15 cellular contexts compared by ENCODE assay signal in the genomic region with DNA sequence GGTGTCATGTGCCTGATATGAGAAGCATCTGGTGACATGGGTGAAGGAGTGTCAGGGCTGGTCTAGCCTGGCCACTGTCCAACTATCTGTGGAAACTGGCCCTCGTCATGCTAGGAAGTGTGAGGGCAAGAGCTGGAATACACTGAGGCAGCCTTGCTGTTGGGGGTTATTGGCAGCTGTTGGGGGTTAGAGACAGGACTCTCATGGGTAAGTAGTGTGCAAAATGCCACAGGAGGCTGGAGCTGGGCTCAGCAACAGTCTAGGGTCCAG.
DNase-seq lines count a peak whose midpoint lies in the region; ATAC-seq, FAIRE-seq and TF ChIP-seq lines count a peak whose summit lies in the region.
"Had no signal": no experiment of that assay in that cellular context is flagged by ENCODE, and none has a peak within 500 bp of the region (broad histone marks: within the 10 kb centered on the region; RNA-seq: fewer than 3 reads in every experiment).

No MANE protein-coding gene starts in this region.

- H3K9me1 ChIP-seq in endothelial cell of umbilical vein (replicated peaks; ENCODE audit: control insufficient read depth, extremely low read depth, insufficient read depth, low read length), result no peaks in the 10 kb centered on the region

- intact Hi-C loops in Right ventricle myocardium superior (cut with DNase I), result loop anchor here (10.0 kb wide), 1 partner anchor 410 kb away; no protein-coding TSS in a partner anchor
- intact Hi-C loops in cardiac septum (cut with DNase I), result loop anchor here (5.0 kb wide), 2 partner anchors 97 to 112 kb away; no protein-coding TSS in a partner anchor
- intact Hi-C loops in PC-3 (cut with micrococcal nuclease), result loop anchor here (2.0 kb wide), 3 partner anchors 62 to 190 kb away; no protein-coding TSS in a partner anchor
- intact Hi-C loops in endothelial cell of umbilical vein (cut with micrococcal nuclease), result loop anchor here (2.0 kb wide), 1 partner anchor 166 kb away; no protein-coding TSS in a partner anchor

- 68% methylated on average over 1 of the region's 1 CpG for WGBS in smooth muscle cell (ENCODE audit: low lambda C conversion rate)

- H3K36me3 ChIP-seq in PC-3 (ENCODE audit: low read depth, low read length), result no peaks in the 10 kb centered on the region
- no peaks in the 10 kb centered on the region for H3K36me3 ChIP-seq in endothelial cell of umbilical vein (ENCODE audit: control insufficient read depth in 2 of 2, extremely low read depth in 1 of 2, insufficient read depth in 2 of 2, low read length in 2 of 2)
- H3K36me3 ChIP-seq in smooth muscle cell (ENCODE audit: low read depth), result no peaks in the 10 kb centered on the region

- H4K20me1 ChIP-seq in PC-3 (ENCODE audit: low read length), result no peaks in the 10 kb centered on the region
- H4K20me1 ChIP-seq in endothelial cell of umbilical vein (replicated peaks; ENCODE audit: control insufficient read depth, extremely low read depth, insufficient read depth, low read length), result no peaks in the 10 kb centered on the region
- H4K20me1 ChIP-seq in smooth muscle cell (ENCODE audit: low read depth), result no peaks in the 10 kb centered on the region

- H3K4me2 ChIP-seq in PC-3 (ENCODE audit: low read length) (peak overlapping the region; percentile 58), endothelial cell of umbilical vein (ENCODE audit: insufficient read depth, low read length) (peak overlapping the region; percentile 16), smooth muscle cell (peak overlapping the region; percentile 74)
- H3K4me2 ChIP-seq: KMS-11 had no signal

- DNase-seq in Right ventricle myocardium superior (no peak), cardiac septum (ENCODE audit: low spot score) (no peak), PC-3 (no peak), endothelial cell of umbilical vein (ENCODE audit: low read depth, low spot score) (no peak), smooth muscle cell (lab: John Stamatoyannopoulos, UW; ENCODE audit: unreplicated experiment) (no peak), frontal cortex (ENCODE audit: low spot score in 2 of 2) (no peak), NCI-H82 treated with DMSO at 0.1 percent for 48 hours (lab: John Stamatoyannopoulos, UW; ENCODE audit: unreplicated experiment) (no peak)
- DNase-seq in activated CD4-positive, CD25-positive, alpha-beta regulatory T cell treated with anti-CD3 and anti-CD28 coated beads, Interleukin-2, amount 50 U/mL, for 72 hours, result no peak
- DNase-seq: activated CD8-positive, alpha-beta T cell treated with anti-CD3 and anti-CD28 coated beads for 36 hours; activated naive CD8-positive, alpha-beta T cell treated with anti-CD3 and anti-CD28 coated beads, Interleukin-2, amount 50 U/mL, for 24 hours; cerebellar nuclear complex had no signal

- POLR2A ChIA-PET in PC-3 (lab: Charles Lee; ENCODE audit: unreplicated experiment), result no interaction called here
- POLR2A ChIA-PET in endothelial cell of umbilical vein (lab: Charles Lee), result interaction anchor here (1.2 to 1.3 kb wide), 2 partner anchors 66 to 98 kb away, joined by 3 to 9 read pairs; no protein-coding TSS in a partner anchor

- H3F3A ChIP-seq in PC-3 (ENCODE audit: low read length, unreplicated experiment), result no peaks in the 10 kb centered on the region
- no peaks in the 10 kb centered on the region for H3F3A ChIP-seq in smooth muscle cell (ENCODE audit: low read depth)

- H3K27me3 ChIP-seq in PC-3 (ENCODE audit: low read length), result no peaks in the 10 kb centered on the region
- no peaks in the 10 kb centered on the region for H3K27me3 ChIP-seq in endothelial cell of umbilical vein (ENCODE audit: control insufficient read depth in 2 of 2, insufficient read depth in 2 of 2, low read length in 2 of 2)
- no peaks in the 10 kb centered on the region for H3K27me3 ChIP-seq in smooth muscle cell (ENCODE audit: low read depth)

- no TSS peak for BruUV-seq in PC-3 (replicated peaks; lab: Mats Ljungman, UMichigan)
- no TSS peak for BruUV-seq in endothelial cell of umbilical vein (replicated peaks; lab: Mats Ljungman, UMichigan)

- peaks cover 7% of the 10 kb centered on the region for H3K4me1 ChIP-seq in PC-3 (ENCODE audit: insufficient read depth, low read length)
- peaks cover 17% of the 10 kb centered on the region for H3K4me1 ChIP-seq in endothelial cell of umbilical vein (ENCODE audit: control insufficient read depth, extremely low read depth, insufficient read depth, low read length)
- no peaks in the 10 kb centered on the region for H3K4me1 ChIP-seq in smooth muscle cell (ENCODE audit: low read depth)

- H3K9me3 ChIP-seq in PC-3 (ENCODE audit: low read length) (no peaks in the 10 kb centered on the region), endothelial cell of umbilical vein (replicated peaks; ENCODE audit: control insufficient read depth, insufficient read depth, low read length) (no peaks in the 10 kb centered on the region), smooth muscle cell (replicated peaks; ENCODE audit: low read depth) (no peaks in the 10 kb centered on the region)

- H3K27ac ChIP-seq in PC-3 (ENCODE audit: low read length), result peak overlapping the region; percentile 12; the same call in 1 of the 2 replicates
- H3K27ac ChIP-seq in endothelial cell of umbilical vein (ENCODE audit: insufficient read depth, low read depth, low read length), result peak overlapping the region; percentile 55
- H3K27ac ChIP-seq in smooth muscle cell (ENCODE audit: low read depth), result peak overlapping the region; percentile 51
- H3K27ac ChIP-seq: KMS-11, VCaP had no signal

- TF ChIP-seq CTCF in PC-3 (conservative IDR thresholded peaks at IDR 0.05; ENCODE audit: low read depth, low read length), result no peak
- TF ChIP-seq CTCF in endothelial cell of umbilical vein (IDR thresholded peaks at IDR 0.05; ENCODE audit: extremely low read depth in 1 of 2, insufficient read depth in 1 of 2, low read depth in 1 of 2, low read length in 2 of 2), result no peak
- TF ChIP-seq CTCF in smooth muscle cell (IDR thresholded peaks at IDR 0.05; ENCODE audit: borderline replicate concordance, insufficient read depth, poor library complexity, severe bottlenecking), result no peak

- CTCF ChIA-PET in PC-3 (lab: Charles Lee), result no interaction called here
- CTCF ChIA-PET in endothelial cell of umbilical vein (lab: Charles Lee), result interaction anchor here (1.0 to 4.9 kb wide), 36 partner anchors 10 to 408 kb away, joined by 3 to 60 read pairs (median 6); partner anchors contain the start of gene JADE1

- H2AFZ ChIP-seq in PC-3 (ENCODE audit: low read length), result no peak overlapping the region
- no peak overlapping the region for H2AFZ ChIP-seq in endothelial cell of umbilical vein (ENCODE audit: low read depth, low read length)
- H2AFZ ChIP-seq in smooth muscle cell (ENCODE audit: low read depth), result no peak overlapping the region

- no peak for TF ChIP-seq POLR2A in endothelial cell of umbilical vein (IDR thresholded peaks at IDR 0.05; ENCODE audit: low read depth, low read length)

- H3K9ac ChIP-seq in PC-3 (ENCODE audit: low read length) (no peak overlapping the region), endothelial cell of umbilical vein (replicated peaks; ENCODE audit: extremely low read depth, insufficient read depth, low read length) (no peak overlapping the region), smooth muscle cell (ENCODE audit: low read depth) (no peak overlapping the region)
- H3K9ac ChIP-seq: KMS-11 had no signal

- ATAC-seq in Right ventricle myocardium superior (ENCODE audit: poor library complexity) (peak; percentile 18), PC-3 (no peak)

- H3K79me2 ChIP-seq in PC-3 (ENCODE audit: low read length), result no peaks in the 10 kb centered on the region
- no peaks in the 10 kb centered on the region for H3K79me2 ChIP-seq in endothelial cell of umbilical vein (ENCODE audit: control insufficient read depth, insufficient read depth, low read length)
- no peaks in the 10 kb centered on the region for H3K79me2 ChIP-seq in smooth muscle cell (ENCODE audit: low read depth)

- no peak overlapping the region for H3K4me3 ChIP-seq in PC-3 (ENCODE audit: low read length)
- no peak overlapping the region for H3K4me3 ChIP-seq in endothelial cell of umbilical vein (replicated peaks in 1 of 3; ENCODE audit: insufficient read depth in 1 of 3, low read depth in 1 of 3, low read length in 3 of 3)
- no peak overlapping the region for H3K4me3 ChIP-seq in smooth muscle cell
- H3K4me3 ChIP-seq: lung had no signal

- FAIRE-seq in endothelial cell of umbilical vein (lab: Jason Lieb, UNC) (no peak), frontal cortex (lab: Jason Lieb, UNC) (no peak)
- FAIRE-seq: G401.6 had no signal

- H3K9me2 ChIP-seq in PC-3 (replicated peaks; ENCODE audit: low read length), result no peaks in the 10 kb centered on the region

- dilution Hi-C loops in endothelial cell of umbilical vein (cut with MboI; ENCODE audit: extremely low pct_ligation_motif_present, low sequenced_read_pairs), result no loop called here

TF ChIP-seq in endothelial cell of umbilical vein, 7 proteins besides CTCF, POLR2A, EP300 and RAD21:
- TF ChIP-seq FOS (IDR thresholded peaks at IDR 0.05; ENCODE audit: borderline replicate concordance, insufficient read depth, low read length) (no peak), JUN (IDR thresholded peaks at IDR 0.05; ENCODE audit: borderline replicate concordance, insufficient read depth, insufficient read length, low read depth) (no peak), MYC (IDR thresholded peaks at IDR 0.05; ENCODE audit: low read depth, low read length) (no peak), POLR2AphosphoS5 (IDR thresholded peaks at IDR 0.05; ENCODE audit: insufficient read depth, low read depth, low read length) (no peak), EZH2 (IDR thresholded peaks at IDR 0.05; ENCODE audit: borderline replicate concordance, low read depth, low read length, severe bottlenecking) (no peak), GATA2 (IDR thresholded peaks at IDR 0.05; ENCODE audit: insufficient read depth, insufficient read length, low read depth, low read length) (no peak)
- TF ChIP-seq, protein P1, sequence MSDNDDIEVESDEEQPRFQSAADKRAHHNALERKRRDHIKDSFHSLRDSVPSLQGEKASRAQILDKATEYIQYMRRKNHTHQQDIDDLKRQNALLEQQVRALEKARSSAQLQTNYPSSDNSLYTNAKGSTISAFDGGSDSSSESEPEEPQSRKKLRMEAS (IDR thresholded peaks at IDR 0.05; ENCODE audit: insufficient read depth, insufficient read length), result no peak

Comparison
In these comparisons a context has a peak if more than half of its experiments do, and no peak if none do; other contexts are left out.
1. H3K4me2 ChIP-seq: peak in every context shown above with its lines; median percentile 74 in smooth muscle cell; 58 in PC-3; 16 in endothelial cell of umbilical vein.